Comparison of ENCODE assay signal across 19 cellular contexts in the genomic region with DNA sequence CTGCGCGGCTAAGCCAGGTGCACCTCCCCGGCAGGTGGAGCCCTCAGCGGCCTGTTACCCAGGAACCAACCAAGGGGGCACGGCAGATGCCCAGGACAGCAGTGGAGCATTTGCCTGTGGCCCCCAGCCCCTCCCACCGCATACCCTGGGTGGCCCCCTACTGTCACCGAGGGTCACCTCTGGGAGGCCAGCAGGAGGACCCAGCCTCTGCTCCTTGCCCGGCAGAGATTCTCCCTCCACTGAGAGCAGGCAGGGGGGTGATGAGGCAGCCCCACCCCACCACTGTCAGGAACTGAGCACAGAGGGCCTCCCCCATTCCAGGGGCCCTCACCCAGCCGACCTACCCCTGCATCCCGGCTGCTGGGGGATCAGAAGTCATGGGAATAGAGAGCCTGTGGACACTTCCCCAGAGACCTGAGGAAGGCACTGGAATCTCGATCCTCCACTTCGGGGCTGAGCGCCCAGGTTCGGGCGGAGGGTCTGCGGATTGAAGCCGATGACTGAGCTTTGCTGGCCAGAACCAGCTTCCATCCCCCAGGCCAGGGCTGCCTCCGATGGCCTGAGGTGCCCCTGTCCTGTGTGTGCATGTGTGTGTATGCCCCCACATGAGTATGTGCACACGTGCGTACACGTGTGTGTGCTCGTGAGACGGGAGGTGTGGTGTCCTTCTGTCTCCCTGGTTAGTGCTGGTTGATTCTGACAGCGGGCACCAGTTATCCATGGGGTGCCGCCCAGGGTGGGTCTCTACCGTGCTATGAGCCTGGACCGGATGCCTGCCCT. TPM values are rescaled to one million over a fixed set of nuclear protein-coding genes. Genes with fewer than 3 reads are reported as not detected.
DNase-seq lines count a peak whose midpoint lies in the region; ATAC-seq and TF ChIP-seq lines count a peak whose summit lies in the region.
"Had no signal": no experiment of that assay in that cellular context is flagged by ENCODE, and none has a peak within 500 bp of the region (broad histone marks: within the 10 kb centered on the region; RNA-seq: fewer than 3 reads in every experiment).

Gene QRFP (minus strand): TSS at position 580 of the 780 bp plus-strand sequence. CDS start 2,974 bp downstream, outside the sequence.

- no peaks in the 10 kb centered on the region; the same call in 2 of the 3 replicates for H3K4me1 Mint-ChIP-seq in GM23338
- H3K4me1 Mint-ChIP-seq: activated naive CD8-positive, alpha-beta T cell treated with anti-CD3 and anti-CD28 coated beads, Interleukin-2, amount 10 ng/mL, durations not matched to agents 7 days and 5 days; T-helper 17 cell had no signal

- H3K36me3 Mint-ChIP-seq in GM23338 (ENCODE audit: low read depth), result no peaks in the 10 kb centered on the region; the same call in 2 of the 3 replicates
- H3K36me3 Mint-ChIP-seq: activated naive CD8-positive, alpha-beta T cell treated with anti-CD3 and anti-CD28 coated beads, Interleukin-2, amount 10 ng/mL, durations not matched to agents 7 days and 5 days had no signal

- H3K9me2 ChIP-seq in GM23338 (ENCODE audit: insufficient read depth), result no peaks in the 10 kb centered on the region

- H3K9me3 Mint-ChIP-seq in GM23338, result no peaks in the 10 kb centered on the region
- H3K9me3 Mint-ChIP-seq: activated naive CD8-positive, alpha-beta T cell treated with anti-CD3 and anti-CD28 coated beads, Interleukin-2, amount 10 ng/mL, durations not matched to agents 7 days and 5 days; naive thymus-derived CD8-positive, alpha-beta T cell had no signal

- ATAC-seq in GM23338 (peak; percentile 4; the same call in 1 of the 3 replicates), left lobe of liver (peak; percentile 35), GM18907 (IDR thresholded peaks at IDR 0.05; ENCODE audit: unreplicated experiment) (no peak)
- ATAC-seq: naive thymus-derived CD8-positive, alpha-beta T cell; T-helper 17 cell had no signal

- H3K27me3 Mint-ChIP-seq in GM23338 (ENCODE audit: insufficient read depth, low read depth, poor library complexity), result peaks cover 20% of the 10 kb centered on the region
- H3K27me3 Mint-ChIP-seq: activated naive CD8-positive, alpha-beta T cell treated with anti-CD3 and anti-CD28 coated beads, Interleukin-2, amount 10 ng/mL, durations not matched to agents 7 days and 5 days had no signal

- no peak within 1 kb of the TSS for H2AFZ ChIP-seq in GM23338

- no peak within 1 kb of the TSS for H3K4me2 ChIP-seq in GM23338

- no peaks in the 10 kb centered on the region for H3K79me2 ChIP-seq in GM23338 (replicated peaks; ENCODE audit: insufficient read depth)

- TF ChIP-seq CTCF in GM23338 (conservative IDR thresholded peaks at IDR 0.05; ENCODE audit: low read depth in 2 of 2) (no peak), ascending aorta (IDR thresholded peaks at IDR 0.05) (no peak)

- no peaks in the 10 kb centered on the region for H3K9me3 ChIP-seq in ascending aorta
- H3K9me3 ChIP-seq: esophagus muscularis mucosa, psoas muscle, spleen, tibial nerve had no signal

- H3F3A ChIP-seq in GM23338 (replicated peaks; ENCODE audit: low read depth), result no peaks in the 10 kb centered on the region

- intact Hi-C loops in ascending aorta (cut with DNase I), result no loop called here

- H3K36me3 ChIP-seq in GM23338 (ENCODE audit: insufficient read depth), result no peaks in the 10 kb centered on the region
- H3K36me3 ChIP-seq in ascending aorta, result peaks cover 10 to 25% of the 10 kb centered on the region in 2 donors

- H3K27me3 ChIP-seq in GM23338 (ENCODE audit: insufficient read depth) (no peaks in the 10 kb centered on the region), ascending aorta (no peaks in the 10 kb centered on the region)

- H3K4me3 Mint-ChIP-seq in GM23338, result no peak within 1 kb of the TSS
- H3K4me3 Mint-ChIP-seq: activated naive CD8-positive, alpha-beta T cell treated with anti-CD3 and anti-CD28 coated beads, Interleukin-2, amount 10 ng/mL, durations not matched to agents 7 days and 5 days; naive thymus-derived CD8-positive, alpha-beta T cell; T-helper 17 cell had no signal

- H3K27ac ChIP-seq in GM23338 (ENCODE audit: low read depth) (0 out of 2 replicates have a peak within 1 kb of the TSS, but pooled peaks have one; percentile 63), ascending aorta (no peak within 1 kb of the TSS)
- H3K27ac ChIP-seq: C4-2B, esophagus muscularis mucosa, psoas muscle, spleen, tibial nerve had no signal

- no peak within 1 kb of the TSS for H3K27ac Mint-ChIP-seq in GM23338
- H3K27ac Mint-ChIP-seq: activated naive CD8-positive, alpha-beta T cell treated with anti-CD3 and anti-CD28 coated beads, Interleukin-2, amount 10 ng/mL, durations not matched to agents 7 days and 5 days; T-helper 17 cell had no signal

- H3K4me1 ChIP-seq in GM23338 (ENCODE audit: insufficient read depth), result no peaks in the 10 kb centered on the region
- H3K4me1 ChIP-seq in ascending aorta, result peaks cover 0 to 5% of the 10 kb centered on the region in 2 donors
- H3K4me1 ChIP-seq: psoas muscle had no signal

- H4K20me1 ChIP-seq in GM23338 (replicated peaks; ENCODE audit: insufficient read depth), result no peaks in the 10 kb centered on the region

- no peak within 1 kb of the TSS for H3K4me3 ChIP-seq in GM23338
- no peak within 1 kb of the TSS for H3K4me3 ChIP-seq in ascending aorta
- H3K4me3 ChIP-seq: esophagus muscularis mucosa, psoas muscle, spleen, tibial nerve had no signal

- DNase-seq in D341Med (ENCODE audit: low spot score), result peak; percentile 62
- no peak for DNase-seq in GM23338 (ENCODE audit: low spot score)
- peak; percentile 58 for DNase-seq in RPMI8226
- DNase-seq in left lobe of liver (ENCODE audit: low spot score), result no peak
- DNase-seq in ascending aorta (ENCODE audit: low spot score in 2 of 2), result no peak
- DNase-seq in iPS-NIHi7 (ENCODE audit: extremely low spot score), result no peak
- DNase-seq: activated CD4-positive, CD25-positive, alpha-beta regulatory T cell; activated naive CD8-positive, alpha-beta T cell treated with anti-CD3 and anti-CD28 coated beads, Interleukin-2, amount 10 ng/mL, durations not matched to agents 7 days and 5 days; mammary epithelial cell; naive thymus-derived CD8-positive, alpha-beta T cell; NCI-H2081; psoas muscle; spleen; T-helper 17 cell had no signal

TF ChIP-seq in GM23338, 12 proteins besides CTCF, POLR2A, EP300 and RAD21 (continues in another document):
- TF ChIP-seq, protein P1, sequence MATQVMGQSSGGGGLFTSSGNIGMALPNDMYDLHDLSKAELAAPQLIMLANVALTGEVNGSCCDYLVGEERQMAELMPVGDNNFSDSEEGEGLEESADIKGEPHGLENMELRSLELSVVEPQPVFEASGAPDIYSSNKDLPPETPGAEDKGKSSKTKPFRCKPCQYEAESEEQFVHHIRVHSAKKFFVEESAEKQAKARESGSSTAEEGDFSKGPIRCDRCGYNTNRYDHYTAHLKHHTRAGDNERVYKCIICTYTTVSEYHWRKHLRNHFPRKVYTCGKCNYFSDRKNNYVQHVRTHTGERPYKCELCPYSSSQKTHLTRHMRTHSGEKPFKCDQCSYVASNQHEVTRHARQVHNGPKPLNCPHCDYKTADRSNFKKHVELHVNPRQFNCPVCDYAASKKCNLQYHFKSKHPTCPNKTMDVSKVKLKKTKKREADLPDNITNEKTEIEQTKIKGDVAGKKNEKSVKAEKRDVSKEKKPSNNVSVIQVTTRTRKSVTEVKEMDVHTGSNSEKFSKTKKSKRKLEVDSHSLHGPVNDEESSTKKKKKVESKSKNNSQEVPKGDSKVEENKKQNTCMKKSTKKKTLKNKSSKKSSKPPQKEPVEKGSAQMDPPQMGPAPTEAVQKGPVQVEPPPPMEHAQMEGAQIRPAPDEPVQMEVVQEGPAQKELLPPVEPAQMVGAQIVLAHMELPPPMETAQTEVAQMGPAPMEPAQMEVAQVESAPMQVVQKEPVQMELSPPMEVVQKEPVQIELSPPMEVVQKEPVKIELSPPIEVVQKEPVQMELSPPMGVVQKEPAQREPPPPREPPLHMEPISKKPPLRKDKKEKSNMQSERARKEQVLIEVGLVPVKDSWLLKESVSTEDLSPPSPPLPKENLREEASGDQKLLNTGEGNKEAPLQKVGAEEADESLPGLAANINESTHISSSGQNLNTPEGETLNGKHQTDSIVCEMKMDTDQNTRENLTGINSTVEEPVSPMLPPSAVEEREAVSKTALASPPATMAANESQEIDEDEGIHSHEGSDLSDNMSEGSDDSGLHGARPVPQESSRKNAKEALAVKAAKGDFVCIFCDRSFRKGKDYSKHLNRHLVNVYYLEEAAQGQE (IDR thresholded peaks at IDR 0.05; ENCODE audit: unreplicated experiment), result no peak
- TF ChIP-seq ZNF331 (CRISPR knock-in tag; IDR thresholded peaks at IDR 0.05; ENCODE audit: low read depth), result no peak

RNA-seq across cellular contexts. Expression of gene QRFP, which starts in this region (rescaled TPM):
- not detected in 2 replicates for total RNA-seq in GM23338 (2014; rRNA removed; shearing (Covaris generic))
- polyA plus RNA-seq in GM23338 (2016; fragmentation: Nextera tagmentation; extraction: Ambion mirVana), result not detected in 2 replicates
- not detected for total RNA-seq in left lobe of liver
- not detected for total RNA-seq in ascending aorta
- total RNA-seq: activated CD8-positive, alpha-beta memory T cell treated with anti-CD3 and anti-CD28 coated beads for 36 hours; activated naive CD8-positive, alpha-beta T cell treated with anti-CD3 and anti-CD28 coated beads, Interleukin-2, amount 10 ng/mL, durations not matched to agents 7 days and 5 days; esophagus muscularis mucosa; mammary epithelial cell; naive thymus-derived CD8-positive, alpha-beta T cell; psoas muscle; spleen; T-helper 17 cell; tibial nerve had no signal
- polyA plus RNA-seq: mammary epithelial cell; naive thymus-derived CD8-positive, alpha-beta T cell had no signal

Comparison
In these comparisons a context has a peak if more than half of its experiments do, and no peak if none do; other contexts are left out.
1. Peak in ATAC-seq and H3K27ac ChIP-seq in GM23338; RNA of the gene not detected or under 1 TPM.
2. Peak in ATAC-seq in left lobe of liver; RNA of the gene not detected or under 1 TPM.
3. DNase-seq: peak in D341Med (single experiment) and RPMI8226 (single experiment); none in GM23338 (single experiment), left lobe of liver (single experiment), ascending aorta (0 of 2) and iPS-NIHi7 (single experiment).